30 cellular contexts compared by ENCODE assay signal in genomic region chr22:46923394-46923793, GRCh38.
"Had no signal": no experiment of that assay in that cellular context is flagged by ENCODE, and none has a peak within 500 bp of the region (broad histone marks: within the 10 kb centered on the region; RNA-seq: fewer than 3 reads in every experiment).

No MANE protein-coding gene starts in this region.

- H3K36me3 ChIP-seq: ovary, right lobe of liver had no signal

- H3K4me3 ChIP-seq: esophagus muscularis mucosa, gastroesophageal sphincter, heart right ventricle, lower lobe of right lung, ovary, psoas muscle, right lobe of liver, smooth muscle cell, stomach, testis, tibial artery, upper lobe of left lung had no signal

- H3K4me3 Mint-ChIP-seq: central memory CD8-positive, alpha-beta T cell; naive thymus-derived CD8-positive, alpha-beta T cell; nephron progenitor cell had no signal

- H3K9me3 ChIP-seq: ovary, right lobe of liver, testis, upper lobe of left lung had no signal

- DNase-seq: cortex of kidney; effector CD4-positive, alpha-beta T cell; foreskin keratinocyte; glutamatergic neuron; heart right ventricle; hippocampal formation; left cardiac atrium; left ventricle myocardium superior; lower lobe of right lung; naive thymus-derived CD8-positive, alpha-beta T cell; nephron progenitor cell; nucleus accumbens; ovary; posterior cingulate gyrus; psoas muscle; right lobe of liver; stimulated activated CD4-positive, alpha-beta T cell treated with anti-CD3 and anti-CD28 coated beads, Interleukin-12 subunit alpha, Interleukin-12 subunit beta, amount 100 ng/mL, for 4 hours; stimulated activated CD4-positive, alpha-beta T cell treated with anti-CD3 and anti-CD28 coated beads, Interleukin-1b, Interleukin-23, amount 100 ng/mL, for 48 hours; stimulated activated CD4-positive, alpha-beta T cell treated with anti-CD3 and anti-CD28 coated beads, Interleukin-4, amount 100 ng/mL, for 1 hour; stimulated activated CD8-positive, alpha-beta memory T cell treated with anti-CD3 and anti-CD28 coated beads, Interleukin-4, amount 100 ng/mL, for 48 hours; stimulated activated naive CD4-positive, alpha-beta T cell; stomach; testis; tibial artery; upper lobe of left lung had no signal

- H3K4me1 Mint-ChIP-seq: nephron progenitor cell had no signal

- H3K27me3 ChIP-seq: esophagus muscularis mucosa, foreskin keratinocyte, gastroesophageal sphincter, heart right ventricle, ovary, right lobe of liver, stomach, testis, tibial artery, upper lobe of left lung had no signal

- H3K4me1 ChIP-seq: esophagus muscularis mucosa, foreskin keratinocyte, gastroesophageal sphincter, heart right ventricle, lower lobe of right lung, psoas muscle, right lobe of liver, stomach, testis, tibial artery, upper lobe of left lung had no signal

- ATAC-seq: foreskin keratinocyte; gastroesophageal sphincter; heart right ventricle; left cardiac atrium; left ventricle myocardium superior; lower lobe of right lung; naive thymus-derived CD8-positive, alpha-beta T cell; psoas muscle had no signal

- H3K27ac ChIP-seq: epithelial cell of prostate, esophagus muscularis mucosa, foreskin keratinocyte, gastroesophageal sphincter, heart right ventricle, lower lobe of right lung, ovary, psoas muscle, right lobe of liver, stomach, testis, tibial artery, upper lobe of left lung had no signal

- H3K27me3 Mint-ChIP-seq: central memory CD8-positive, alpha-beta T cell; naive thymus-derived CD8-positive, alpha-beta T cell had no signal

- H3K27ac Mint-ChIP-seq: nephron progenitor cell had no signal
